1 cellular context compared by ENCODE assay signal in genomic region chr20:63627700-63628245, GRCh38.
TF ChIP-seq lines count a peak whose summit lies in the region.

No MANE protein-coding gene starts in this region.

TF ChIP-seq in endothelial cell of umbilical vein, 7 proteins besides CTCF, POLR2A, EP300 and RAD21:
- TF ChIP-seq MAX (IDR thresholded peaks at IDR 0.05; ENCODE audit: insufficient read depth, insufficient read length) = no peak
